ENCODE assay signal across 14 cellular contexts in genomic region chr14:61493239-61493638, GRCh38.
A peak's percentile ranks its signal among the peaks of the same experiment; 100 is the strongest.
DNase-seq lines count a peak whose midpoint lies in the region; ATAC-seq and TF ChIP-seq lines count a peak whose summit lies in the region.
"Had no signal": no experiment of that assay in that cellular context is flagged by ENCODE, and none has a peak within 500 bp of the region (broad histone marks: within the 10 kb centered on the region; RNA-seq: fewer than 3 reads in every experiment).

No MANE protein-coding gene starts in this region.

- DNase-seq in AG08396 (ENCODE audit: low spot score) = peak; percentile 75
- peak; percentile 91 to 96 for DNase-seq in cardiac fibroblast (ENCODE audit: low read depth in 2 of 2)
- DNase-seq in occipital lobe (lab: John Stamatoyannopoulos, UW) = no peak
- DNase-seq in activated T-cell treated with anti-CD3 and anti-CD28 coated beads, Interleukin-2, amount 50 U/mL, for 72 hours = no peak
- DNase-seq: activated naive CD8-positive, alpha-beta T cell treated with anti-CD3 and anti-CD28 coated beads, Interleukin-2, amount 10 ng/mL, durations not matched to agents 7 days and 5 days; effector CD4-positive, alpha-beta T cell; GOT3; KBM-7 had no signal

- no peaks in the 10 kb centered on the region for H3K9me3 ChIP-seq in mesodermal cell (ENCODE audit: control insufficient read depth, low read length)

- H3K27ac ChIP-seq in mesodermal cell (ENCODE audit: low read depth, low read length, severe bottlenecking) = peak overlapping the region; percentile 54

- peaks cover 22% of the 10 kb centered on the region for H3K4me1 ChIP-seq in mesodermal cell (ENCODE audit: control insufficient read depth, insufficient read depth, low read length, poor library complexity, severe bottlenecking)

- H3K27ac Mint-ChIP-seq in activated T-cell treated with anti-CD3 and anti-CD28 coated beads, Interleukin-2, amount 50 U/mL, for 72 hours = no peak overlapping the region
- H3K27ac Mint-ChIP-seq: activated naive CD8-positive, alpha-beta T cell treated with anti-CD3 and anti-CD28 coated beads, Interleukin-2, amount 10 ng/mL, durations not matched to agents 7 days and 5 days; CD14-positive monocyte; type B pancreatic cell had no signal

- ATAC-seq in HG03045 (IDR thresholded peaks at IDR 0.05; ENCODE audit: unreplicated experiment) (no peak), HG03175 (IDR thresholded peaks at IDR 0.05; ENCODE audit: unreplicated experiment) (no peak)
- ATAC-seq in activated T-cell treated with anti-CD3 and anti-CD28 coated beads, Interleukin-2, amount 50 U/mL, for 72 hours (replicated peaks in 1 of 2) = no peak

- TF ChIP-seq RAD21 in Ishikawa (IDR thresholded peaks at IDR 0.05; ENCODE audit: low read depth) = no peak

- 82 to 100% methylated on average over 2 of the region's 3 CpGs for WGBS in mesodermal cell (ENCODE audit: insufficient coverage in 2 of 2), 2 experiments

- H3K4me3 Mint-ChIP-seq in activated T-cell treated with anti-CD3 and anti-CD28 coated beads, Interleukin-2, amount 50 U/mL, for 72 hours = no peak overlapping the region
- H3K4me3 Mint-ChIP-seq: activated naive CD8-positive, alpha-beta T cell treated with anti-CD3 and anti-CD28 coated beads, Interleukin-2, amount 10 ng/mL, durations not matched to agents 7 days and 5 days; CD14-positive monocyte; type B pancreatic cell had no signal

- peaks cover 10 to 28% of the 10 kb centered on the region in 2 donors for H3K36me3 Mint-ChIP-seq in activated T-cell treated with anti-CD3 and anti-CD28 coated beads, Interleukin-2, amount 50 U/mL, for 72 hours (ENCODE audit: insufficient read depth in 2 of 2)
- H3K36me3 Mint-ChIP-seq: type B pancreatic cell had no signal

- no peak; the same call in 1 of the 2 replicates for TF ChIP-seq EP300 in Ishikawa (IDR thresholded peaks at IDR 0.05; ENCODE audit: borderline replicate concordance)

- H3K4me3 ChIP-seq in cardiac fibroblast (replicated peaks in 1 of 2; ENCODE audit: low read depth in 2 of 2, low read length in 2 of 2) (no peak overlapping the region), mesodermal cell (ENCODE audit: extremely low read depth, insufficient read depth, low read length, poor library complexity, severe bottlenecking) (no peak overlapping the region)

- peaks cover 20% of the 10 kb centered on the region for H3K4me1 Mint-ChIP-seq in activated T-cell treated with anti-CD3 and anti-CD28 coated beads, Interleukin-2, amount 50 U/mL, for 72 hours (ENCODE audit: low read depth)

- peaks cover 14% of the 10 kb centered on the region for H3K36me3 ChIP-seq in mesodermal cell (ENCODE audit: control insufficient read depth, insufficient read depth, low read length)

- H3K27me3 Mint-ChIP-seq in activated T-cell treated with anti-CD3 and anti-CD28 coated beads, Interleukin-2, amount 50 U/mL, for 72 hours (ENCODE audit: low read depth) = no peaks in the 10 kb centered on the region
- H3K27me3 Mint-ChIP-seq: activated naive CD8-positive, alpha-beta T cell treated with anti-CD3 and anti-CD28 coated beads, Interleukin-2, amount 10 ng/mL, durations not matched to agents 7 days and 5 days; type B pancreatic cell had no signal

- H3K9me3 Mint-ChIP-seq in activated T-cell treated with anti-CD3 and anti-CD28 coated beads, Interleukin-2, amount 50 U/mL, for 72 hours = peaks cover 0 to 2% of the 10 kb centered on the region in 2 donors
- H3K9me3 Mint-ChIP-seq: activated naive CD8-positive, alpha-beta T cell treated with anti-CD3 and anti-CD28 coated beads, Interleukin-2, amount 10 ng/mL, durations not matched to agents 7 days and 5 days; CD14-positive monocyte; type B pancreatic cell had no signal

- no peak for TF ChIP-seq CTCF in cardiac fibroblast (IDR thresholded peaks at IDR 0.05; ENCODE audit: low read depth, low read length)

TF ChIP-seq in Ishikawa, 13 proteins besides CTCF, POLR2A, EP300 and RAD21:
- TF ChIP-seq ZBTB7A (IDR thresholded peaks at IDR 0.05; ENCODE audit: low read depth) (no peak), CEBPB (IDR thresholded peaks at IDR 0.05) (no peak), NFIC (IDR thresholded peaks at IDR 0.05) (peak; percentile 59), TAF1 (IDR thresholded peaks at IDR 0.05; ENCODE audit: low read depth) (no peak), CREB1 (IDR thresholded peaks at IDR 0.05; ENCODE audit: low read depth) (no peak), YY1 (IDR thresholded peaks at IDR 0.05; ENCODE audit: low read depth) (no peak), EGR1 (IDR thresholded peaks at IDR 0.05) (no peak), TCF12 (IDR thresholded peaks at IDR 0.05; ENCODE audit: low read depth) (0 out of 2 replicates have a peak, but pooled peaks have one; percentile 26), TEAD4 (IDR thresholded peaks at IDR 0.05) (peak; percentile 83), USF1 (IDR thresholded peaks at IDR 0.05) (no peak), FOXM1 (IDR thresholded peaks at IDR 0.05; ENCODE audit: borderline replicate concordance, low read depth) (no peak)
- TF ChIP-seq, protein P1, sequence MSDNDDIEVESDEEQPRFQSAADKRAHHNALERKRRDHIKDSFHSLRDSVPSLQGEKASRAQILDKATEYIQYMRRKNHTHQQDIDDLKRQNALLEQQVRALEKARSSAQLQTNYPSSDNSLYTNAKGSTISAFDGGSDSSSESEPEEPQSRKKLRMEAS (IDR thresholded peaks at IDR 0.05) = no peak
- TF ChIP-seq, protein P2, sequence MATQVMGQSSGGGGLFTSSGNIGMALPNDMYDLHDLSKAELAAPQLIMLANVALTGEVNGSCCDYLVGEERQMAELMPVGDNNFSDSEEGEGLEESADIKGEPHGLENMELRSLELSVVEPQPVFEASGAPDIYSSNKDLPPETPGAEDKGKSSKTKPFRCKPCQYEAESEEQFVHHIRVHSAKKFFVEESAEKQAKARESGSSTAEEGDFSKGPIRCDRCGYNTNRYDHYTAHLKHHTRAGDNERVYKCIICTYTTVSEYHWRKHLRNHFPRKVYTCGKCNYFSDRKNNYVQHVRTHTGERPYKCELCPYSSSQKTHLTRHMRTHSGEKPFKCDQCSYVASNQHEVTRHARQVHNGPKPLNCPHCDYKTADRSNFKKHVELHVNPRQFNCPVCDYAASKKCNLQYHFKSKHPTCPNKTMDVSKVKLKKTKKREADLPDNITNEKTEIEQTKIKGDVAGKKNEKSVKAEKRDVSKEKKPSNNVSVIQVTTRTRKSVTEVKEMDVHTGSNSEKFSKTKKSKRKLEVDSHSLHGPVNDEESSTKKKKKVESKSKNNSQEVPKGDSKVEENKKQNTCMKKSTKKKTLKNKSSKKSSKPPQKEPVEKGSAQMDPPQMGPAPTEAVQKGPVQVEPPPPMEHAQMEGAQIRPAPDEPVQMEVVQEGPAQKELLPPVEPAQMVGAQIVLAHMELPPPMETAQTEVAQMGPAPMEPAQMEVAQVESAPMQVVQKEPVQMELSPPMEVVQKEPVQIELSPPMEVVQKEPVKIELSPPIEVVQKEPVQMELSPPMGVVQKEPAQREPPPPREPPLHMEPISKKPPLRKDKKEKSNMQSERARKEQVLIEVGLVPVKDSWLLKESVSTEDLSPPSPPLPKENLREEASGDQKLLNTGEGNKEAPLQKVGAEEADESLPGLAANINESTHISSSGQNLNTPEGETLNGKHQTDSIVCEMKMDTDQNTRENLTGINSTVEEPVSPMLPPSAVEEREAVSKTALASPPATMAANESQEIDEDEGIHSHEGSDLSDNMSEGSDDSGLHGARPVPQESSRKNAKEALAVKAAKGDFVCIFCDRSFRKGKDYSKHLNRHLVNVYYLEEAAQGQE (IDR thresholded peaks at IDR 0.05; ENCODE audit: low read depth) = no peak

Comparison
In these comparisons a context has a peak if more than half of its experiments do, and no peak if none do; other contexts are left out.
1. DNase-seq: peak in AG08396 (single experiment) and cardiac fibroblast (2 of 2); none in occipital lobe (single experiment) and activated T-cell treated with anti-CD3 and anti-CD28 coated beads, Interleukin-2, amount 50 U/mL, for 72 hours (0 of 2).